In the genomic region with DNA sequence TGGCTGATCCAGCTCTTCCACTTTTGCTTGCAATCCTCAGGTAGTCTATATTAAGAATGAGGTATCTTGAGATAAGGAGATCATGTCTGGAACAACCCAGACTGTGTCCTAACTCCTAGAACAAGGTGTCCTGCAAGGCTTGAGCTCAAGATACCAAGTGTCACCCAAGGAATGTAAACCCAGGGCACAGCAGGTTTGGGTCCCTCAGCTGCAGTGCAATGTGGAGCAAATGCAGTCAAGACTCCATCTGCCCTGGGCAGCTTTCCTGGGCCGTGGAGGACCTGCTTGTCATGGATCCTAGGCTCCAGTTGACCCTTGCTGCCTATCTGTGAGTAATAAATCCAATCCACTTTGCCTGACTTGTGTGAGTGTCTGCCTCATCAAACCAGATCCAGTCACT, we compare ENCODE assay signal across 7 cellular contexts.
"Had no signal": no experiment of that assay in that cellular context is flagged by ENCODE, and none has a peak within 500 bp of the region (broad histone marks: within the 10 kb centered on the region; RNA-seq: fewer than 3 reads in every experiment).

No MANE protein-coding gene starts in this region.

- H3K4me3 ChIP-seq: K562 had no signal

- ATAC-seq: HepG2, K562 had no signal

- H3K27ac ChIP-seq: HL-60 had no signal

- H3K27ac Mint-ChIP-seq: IgD-negative memory B cell had no signal

- FAIRE-seq: HepG2, HTR-8/SVneo, K562 had no signal

- H3K27me3 Mint-ChIP-seq: IgD-negative memory B cell had no signal

- H3K36me3 Mint-ChIP-seq: IgD-negative memory B cell had no signal

- DNase-seq: KBM-7, KG1 had no signal

- H3K4me3 Mint-ChIP-seq: IgD-negative memory B cell had no signal

- H3K4me1 Mint-ChIP-seq: IgD-negative memory B cell had no signal
